25 cellular contexts compared by ENCODE assay signal in genomic region chr20:19908586-19908985, GRCh38.
"Had no signal": no experiment of that assay in that cellular context is flagged by ENCODE, and none has a peak within 500 bp of the region (broad histone marks: within the 10 kb centered on the region; RNA-seq: fewer than 3 reads in every experiment).

No MANE protein-coding gene starts in this region.

- H3K9me3 ChIP-seq: body of pancreas, MG63 had no signal

- H3K27ac ChIP-seq: body of pancreas had no signal

- H3K27me3 ChIP-seq: body of pancreas, MG63 had no signal

- H3K27me3 Mint-ChIP-seq: activated naive CD4-positive, alpha-beta T cell treated with anti-CD3 and anti-CD28 coated beads, Interleukin-2, amount 50 U/mL, for 24 hours had no signal

- H3K4me3 Mint-ChIP-seq: activated CD8-positive, alpha-beta T cell treated with anti-CD3 and anti-CD28 coated beads, Interleukin-2, amount 10 ng/mL, durations not matched to agents 7 days and 5 days; activated naive CD4-positive, alpha-beta T cell treated with anti-CD3 and anti-CD28 coated beads, Interleukin-2, amount 50 U/mL, for 24 hours; T-helper 1 cell treated with Interleukin-12 subunit alpha and Interleukin-12 subunit beta and Interleukin-4 antibody, amounts not matched to agents 30 μg/mL and 1 μg/mL, for 36 hours; WTC11 had no signal

- H3K4me3 ChIP-seq: body of pancreas, MG63 had no signal

- H3K27ac Mint-ChIP-seq: activated CD8-positive, alpha-beta T cell treated with anti-CD3 and anti-CD28 coated beads, Interleukin-2, amount 10 ng/mL, durations not matched to agents 7 days and 5 days; activated naive CD4-positive, alpha-beta T cell treated with anti-CD3 and anti-CD28 coated beads, Interleukin-2, amount 50 U/mL, for 24 hours; T-helper 1 cell treated with Interleukin-12 subunit alpha and Interleukin-12 subunit beta and Interleukin-4 antibody, amounts not matched to agents 30 μg/mL and 1 μg/mL, for 36 hours; WTC11 had no signal

- H3K4me1 Mint-ChIP-seq: activated naive CD4-positive, alpha-beta T cell treated with anti-CD3 and anti-CD28 coated beads, Interleukin-2, amount 50 U/mL, for 24 hours; WTC11 had no signal

- DNase-seq: activated CD4-positive, alpha-beta T cell treated with anti-CD3 and anti-CD28 coated beads for 48 hours; activated CD4-positive, alpha-beta T cell treated with anti-CD3 and anti-CD28 coated beads, Interleukin-2, amount 50 U/mL, for 4 hours; activated CD4-positive, CD25-positive, alpha-beta regulatory T cell treated with anti-CD3 and anti-CD28 coated beads, Interleukin-2, amount 50 U/mL, for 72 hours; activated CD8-positive, alpha-beta memory T cell treated with anti-CD3 and anti-CD28 coated beads, Interleukin-2, amount 50 U/mL, for 48 hours; activated CD8-positive, alpha-beta T cell treated with anti-CD3 and anti-CD28 coated beads, Interleukin-2, amount 10 ng/mL, durations not matched to agents 7 days and 5 days; activated T-cell treated with anti-CD3 and anti-CD28 coated beads, Interleukin-2, amount 50 U/mL, for 1 hour; aorta; body of pancreas; MG63; MV-4-11; NCI-H1092 treated with DMSO at 0.1 percent for 48 hours; NCI-H1417 treated with DMSO at 0.1 percent for 48 hours; NCI-H1694; NCI-H2029; NCI-H2107; NCI-H345; NCI-H510A treated with DMSO at 0.1 percent for 48 hours; NCI-H69; NK-92 treated with Interleukin-12 subunit alpha and Interleukin-12 subunit beta, amount 100 ng/mL, for 24 hours; OCI-M1; RPMI8226; SHP77 treated with DMSO at 0.1 percent for 48 hours had no signal

- H3K36me3 ChIP-seq: MG63 had no signal

- H3K9me3 Mint-ChIP-seq: activated naive CD4-positive, alpha-beta T cell treated with anti-CD3 and anti-CD28 coated beads, Interleukin-2, amount 50 U/mL, for 24 hours; T-helper 1 cell treated with Interleukin-12 subunit alpha and Interleukin-12 subunit beta and Interleukin-4 antibody, amounts not matched to agents 30 μg/mL and 1 μg/mL, for 36 hours had no signal

- H3K36me3 Mint-ChIP-seq: activated naive CD4-positive, alpha-beta T cell treated with anti-CD3 and anti-CD28 coated beads, Interleukin-2, amount 50 U/mL, for 24 hours; WTC11 had no signal
